1 cellular context compared by ENCODE assay signal in the genomic region with DNA sequence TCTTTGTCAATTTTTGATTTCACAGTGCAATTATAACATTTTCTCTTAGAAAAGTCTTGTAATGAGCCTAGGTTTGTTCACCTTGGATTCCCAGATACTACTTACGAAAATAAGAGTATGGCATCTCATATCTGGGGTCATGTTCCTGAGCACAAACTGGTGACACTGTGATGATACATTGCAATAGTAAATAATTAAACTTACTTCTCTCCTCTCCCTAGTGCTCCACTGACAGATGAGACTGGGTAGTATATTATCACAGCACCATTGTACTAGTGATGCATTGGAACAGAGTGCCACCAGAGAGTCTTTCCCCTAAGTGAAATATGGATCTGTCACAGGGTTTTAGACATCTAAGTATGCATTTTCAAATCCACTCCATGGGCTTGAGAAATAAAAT.
TF ChIP-seq lines count a peak whose summit lies in the region.

No MANE protein-coding gene starts in this region.

TF ChIP-seq in HepG2, 621 proteins besides CTCF, POLR2A, EP300 and RAD21 (continued from another document):
- TF ChIP-seq, protein P1, sequence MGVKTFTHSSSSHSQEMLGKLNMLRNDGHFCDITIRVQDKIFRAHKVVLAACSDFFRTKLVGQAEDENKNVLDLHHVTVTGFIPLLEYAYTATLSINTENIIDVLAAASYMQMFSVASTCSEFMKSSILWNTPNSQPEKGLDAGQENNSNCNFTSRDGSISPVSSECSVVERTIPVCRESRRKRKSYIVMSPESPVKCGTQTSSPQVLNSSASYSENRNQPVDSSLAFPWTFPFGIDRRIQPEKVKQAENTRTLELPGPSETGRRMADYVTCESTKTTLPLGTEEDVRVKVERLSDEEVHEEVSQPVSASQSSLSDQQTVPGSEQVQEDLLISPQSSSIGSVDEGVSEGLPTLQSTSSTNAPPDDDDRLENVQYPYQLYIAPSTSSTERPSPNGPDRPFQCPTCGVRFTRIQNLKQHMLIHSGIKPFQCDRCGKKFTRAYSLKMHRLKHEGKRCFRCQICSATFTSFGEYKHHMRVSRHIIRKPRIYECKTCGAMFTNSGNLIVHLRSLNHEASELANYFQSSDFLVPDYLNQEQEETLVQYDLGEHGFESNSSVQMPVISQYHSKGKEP (CRISPR knock-in tag; IDR thresholded peaks at IDR 0.05), result no peak
- TF ChIP-seq, protein P2, sequence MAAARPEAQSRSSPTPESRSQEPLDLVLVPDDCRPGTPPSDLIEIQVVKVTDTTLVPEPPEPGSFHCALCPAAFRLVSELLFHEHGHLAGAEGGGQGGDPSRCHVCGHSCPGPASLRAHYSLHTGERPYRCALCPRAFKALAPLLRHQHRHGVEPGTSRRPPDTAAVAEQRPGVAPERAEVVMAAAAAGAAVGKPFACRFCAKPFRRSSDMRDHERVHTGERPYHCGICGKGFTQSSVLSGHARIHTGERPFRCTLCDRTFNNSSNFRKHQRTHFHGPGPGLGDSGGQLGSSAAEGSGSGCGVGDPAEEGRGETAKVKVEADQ (CRISPR knock-in tag; IDR thresholded peaks at IDR 0.05; ENCODE audit: borderline replicate concordance), result no peak
- TF ChIP-seq ZSCAN21 (CRISPR knock-in tag; IDR thresholded peaks at IDR 0.05; ENCODE audit: borderline replicate concordance), result no peak
- no peak for TF ChIP-seq SMAD9 (CRISPR knock-in tag; IDR thresholded peaks at IDR 0.05)
- no peak for TF ChIP-seq ZNF501 (CRISPR knock-in tag; IDR thresholded peaks at IDR 0.05)
- TF ChIP-seq, protein P3, sequence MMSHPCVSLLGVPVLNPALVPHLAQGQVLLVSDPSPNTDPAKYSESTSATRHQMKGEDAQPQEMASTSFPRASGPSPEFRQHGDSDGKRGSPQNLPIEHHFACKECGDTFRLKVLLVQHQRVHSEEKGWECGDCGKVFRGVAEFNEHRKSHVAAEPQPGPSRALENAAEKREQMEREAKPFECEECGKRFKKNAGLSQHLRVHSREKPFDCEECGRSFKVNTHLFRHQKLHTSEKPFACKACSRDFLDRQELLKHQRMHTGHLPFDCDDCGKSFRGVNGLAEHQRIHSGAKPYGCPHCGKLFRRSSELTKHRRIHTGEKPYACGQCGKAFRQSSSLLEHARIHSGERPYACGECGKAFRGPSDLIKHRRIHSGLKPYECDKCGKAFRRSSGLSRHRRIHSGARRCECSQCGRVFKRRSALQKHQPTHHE (CRISPR knock-in tag; IDR thresholded peaks at IDR 0.05; ENCODE audit: borderline replicate concordance), result no peak
- TF ChIP-seq CBX5 (CRISPR knock-in tag; IDR thresholded peaks at IDR 0.05; ENCODE audit: borderline replicate concordance), result no peak
- TF ChIP-seq KDM4B (CRISPR knock-in tag; IDR thresholded peaks at IDR 0.05), result no peak
- TF ChIP-seq MED13 (CRISPR knock-in tag; IDR thresholded peaks at IDR 0.05), result no peak
